ENCODE assay signal across 8 cellular contexts in the genomic region with DNA sequence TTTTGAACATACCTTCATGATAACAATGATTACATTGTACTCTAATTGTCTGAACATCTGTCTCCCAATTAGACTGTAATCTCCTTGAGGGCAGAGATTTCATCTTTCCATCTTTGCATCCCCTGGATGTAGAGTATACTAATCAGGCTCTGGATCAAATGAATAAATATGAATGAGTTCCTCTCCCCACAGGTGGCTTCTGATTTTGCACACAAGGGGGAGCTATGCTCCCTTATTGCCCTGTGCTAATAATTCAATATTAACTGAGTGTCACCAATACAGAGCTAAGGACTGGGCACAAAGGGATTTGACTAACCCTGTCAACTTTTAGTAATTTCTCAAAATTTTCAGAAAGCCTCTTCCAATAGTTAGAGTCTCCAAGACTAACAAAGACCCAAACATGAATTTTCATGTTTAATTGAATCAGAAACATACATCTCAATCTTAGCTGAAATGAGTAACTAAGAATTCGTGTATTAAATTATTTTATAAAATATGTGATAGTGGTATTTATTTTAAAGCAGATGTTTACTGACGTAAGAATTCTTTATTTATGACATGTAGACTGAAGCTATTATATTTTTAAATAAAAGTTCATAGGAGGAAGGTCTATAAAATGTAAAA. TPM values are rescaled to one million over a fixed set of nuclear protein-coding genes. Genes with fewer than 3 reads are reported as not detected.
A peak's percentile ranks its signal among the peaks of the same experiment; 100 is the strongest.
DNase-seq lines count a peak whose midpoint lies in the region; ATAC-seq, FAIRE-seq and TF ChIP-seq lines count a peak whose summit lies in the region.

No MANE protein-coding gene starts in this region.

- TF ChIP-seq EP300 in HepG2 (IDR thresholded peaks at IDR 0.05; ENCODE audit: low read depth in 2 of 2, low read length in 2 of 2) (no peak), HepG2 (CRISPR knock-in tag; IDR thresholded peaks at IDR 0.05; ENCODE audit: borderline replicate concordance) (no peak)

- H3K27ac ChIP-seq in HepG2 (ENCODE audit: extremely low read length, insufficient read depth, low read length) = no peak overlapping the region

- no peak overlapping the region for H3K9ac ChIP-seq in HepG2 (ENCODE audit: insufficient read depth, low read depth, low read length)

- TF ChIP-seq RAD21 in HepG2 (CRISPR knock-in tag; IDR thresholded peaks at IDR 0.05) = 0 out of 2 replicates have a peak, but pooled peaks have one; percentile 23

- intact Hi-C loops in activated naive CD4-positive, alpha-beta T cell treated with anti-CD3 and anti-CD28 coated beads for 36 hours (cut with micrococcal nuclease) = loop anchor here (1.0 to 2.0 kb wide), 4 partner anchors 40 to 332 kb away; no protein-coding TSS in a partner anchor
- intact Hi-C loops in HepG2 (cut with micrococcal nuclease; ENCODE audit: unreplicated experiment) = no loop called here

- H3K4me3 ChIP-seq in HepG2 (replicated peaks in 1 of 3; ENCODE audit: insufficient read depth in 1 of 3, low read depth in 2 of 3, low read length in 3 of 3) = no peak overlapping the region

- in situ Hi-C loops in HepG2 (cut with HindIII; ENCODE audit: extremely low pct_ligation_motif_present, low pct_unique_long_range_greater_than_20kb) = loop anchor here (10.0 kb wide), 2 partner anchors 62 to 162 kb away; no protein-coding TSS in a partner anchor

- H3K9me3 ChIP-seq in HepG2 (ENCODE audit: low read length) = no peaks in the 10 kb centered on the region

- no peaks in the 10 kb centered on the region for H3K36me3 ChIP-seq in HepG2 (replicated peaks in 1 of 2; ENCODE audit: control insufficient read depth in 1 of 2, insufficient read depth in 2 of 2, low read length in 2 of 2)

- H4K20me1 ChIP-seq in HepG2 (ENCODE audit: insufficient read depth, low read length) = no peaks in the 10 kb centered on the region

- no TSS peak for BruUV-seq in HepG2 (replicated peaks; lab: Mats Ljungman, UMichigan)

- DNase-seq in activated effector memory CD4-positive, alpha-beta T cell treated with anti-CD3 and anti-CD28 coated beads, Interleukin-2, amount 50 U/mL, for 16 hours = peak; percentile 73
- DNase-seq in activated effector memory CD4-positive, alpha-beta T cell treated with Interleukin-2 at 50 U/mL for 16 hours = no peak
- DNase-seq in MV-4-11 (lab: John Stamatoyannopoulos, UW) = peak; percentile 1
- DNase-seq in activated naive CD4-positive, alpha-beta T cell treated with anti-CD3 and anti-CD28 coated beads for 36 hours = peak; percentile 62
- peak; percentile 25 for DNase-seq in HepG2 (ENCODE audit: low spot score)
- no peak for DNase-seq in DMS153 treated with DMSO at 0.1 percent for 48 hours (lab: John Stamatoyannopoulos, UW; ENCODE audit: unreplicated experiment)

- CTCF ChIA-PET in activated naive CD4-positive, alpha-beta T cell treated with anti-CD3 and anti-CD28 coated beads for 36 hours (lab: Charles Lee) = interaction anchor here (0.6 to 2.3 kb wide), 14 partner anchors 9 to 273 kb away, joined by 3 to 32 read pairs (median 4); partner anchors contain the start of gene DUOX2
- CTCF ChIA-PET in HepG2 (lab: Yijun Ruan, JAX; ENCODE audit: low intra/inter-chr PET ratio, low total read pairs) = interaction anchor here (0.6 to 1.7 kb wide), 3 partner anchors 8 to 10 kb away, joined by 3 to 7 read pairs (median 3); no protein-coding TSS in a partner anchor

- no peak for TF ChIP-seq POLR2A in HepG2 (IDR thresholded peaks at IDR 0.05; ENCODE audit: insufficient read depth in 1 of 2, low read depth in 2 of 2, low read length in 2 of 2)

- peak; percentile 54 for ATAC-seq in HepG2
- ATAC-seq in HG02642 (IDR thresholded peaks at IDR 0.05; ENCODE audit: poor library complexity, unreplicated experiment) = no peak
- ATAC-seq in GM18519 (IDR thresholded peaks at IDR 0.05; ENCODE audit: low FRiP score, unreplicated experiment) = no peak

- FAIRE-seq in HepG2 (lab: Jason Lieb, UNC) = no peak

- H3K79me2 ChIP-seq in HepG2 (ENCODE audit: insufficient read depth, low read length) = no peaks in the 10 kb centered on the region

- H3K27ac Mint-ChIP-seq in activated naive CD4-positive, alpha-beta T cell treated with anti-CD3 and anti-CD28 coated beads for 36 hours = no peak overlapping the region

- POLR2A ChIA-PET in HepG2 (lab: Yijun Ruan, JAX) = no interaction called here

- H3K4me3 Mint-ChIP-seq in activated naive CD4-positive, alpha-beta T cell treated with anti-CD3 and anti-CD28 coated beads for 36 hours = no peak overlapping the region

- peak; percentile 55 for TF ChIP-seq CTCF in HepG2 (CRISPR knock-in tag; IDR thresholded peaks at IDR 0.05)

- H3K4me1 ChIP-seq in HepG2 (ENCODE audit: insufficient read depth, low read length) = peaks cover 14% of the 10 kb centered on the region

- peaks cover 0 to 3% of the 10 kb centered on the region in 2 experiments; a peak in 2 of 5 replicates for H3K27me3 ChIP-seq in HepG2 (ENCODE audit: control insufficient read depth in 1 of 2, insufficient read depth in 2 of 2, low read length in 2 of 2)

- peaks cover 4% of the 10 kb centered on the region for H3K4me1 Mint-ChIP-seq in activated naive CD4-positive, alpha-beta T cell treated with anti-CD3 and anti-CD28 coated beads for 36 hours (ENCODE audit: low read depth)

- H3K36me3 Mint-ChIP-seq in activated naive CD4-positive, alpha-beta T cell treated with anti-CD3 and anti-CD28 coated beads for 36 hours (ENCODE audit: low read depth) = no peaks in the 10 kb centered on the region

- no peaks in the 10 kb centered on the region for H3K9me3 Mint-ChIP-seq in activated naive CD4-positive, alpha-beta T cell treated with anti-CD3 and anti-CD28 coated beads for 36 hours

- H3K4me2 ChIP-seq in HepG2 (ENCODE audit: low read depth, low read length) = no peak overlapping the region

- WGBS in HepG2 (ENCODE audit: low lambda C conversion rate) = 4% methylated on average over 2 of the region's 2 CpGs

- H2AFZ ChIP-seq in HepG2 (ENCODE audit: low read length) = no peak overlapping the region

- H3K27me3 Mint-ChIP-seq in activated naive CD4-positive, alpha-beta T cell treated with anti-CD3 and anti-CD28 coated beads for 36 hours (ENCODE audit: low read depth) = peaks cover 47% of the 10 kb centered on the region

RNA-seq across cellular contexts. Expression of gene DUOXA1, which starts 3.0 kb away (rescaled TPM):
- not detected for total RNA-seq in activated naive CD4-positive, alpha-beta T cell treated with anti-CD3 and anti-CD28 coated beads for 36 hours
- total RNA-seq in HepG2 (2016; rRNA removed; fragmentation: Illumina TruSeq; extraction: Trizol) = not detected in 2 replicates
- not detected in 2 replicates for total RNA-seq in HepG2 (2016; cell fraction: cytosol; rRNA removed; fragmentation: Illumina TruSeq; extraction: Trizol; ENCODE audit: low read depth)
- total RNA-seq in HepG2 (2016; cell fraction: insoluble cytoplasmic fraction; rRNA removed; fragmentation: Illumina TruSeq; extraction: Trizol) = not detected in 2 replicates
- not detected in 2 replicates for total RNA-seq in HepG2 (2016; cell fraction: membrane; rRNA removed; fragmentation: Illumina TruSeq; extraction: Trizol)
- not detected in 2 replicates for total RNA-seq in HepG2 (2016; cell fraction: nucleus; rRNA removed; fragmentation: Illumina TruSeq; extraction: Trizol)
- polyA plus RNA-seq in HepG2 (2011; rRNA removed) = 0.10 TPM in 1 of 2 replicates, not detected in the other
- polyA plus RNA-seq in HepG2 (2011; cell fraction: cytosol; rRNA removed) = 0.03 and 0.07 TPM in 2 replicates
- polyA plus RNA-seq in HepG2 (2011; cell fraction: nucleus; rRNA removed) = 0.14 TPM in 1 of 2 replicates, not detected in the other
- polyA plus RNA-seq in HepG2 (2012) = 0.19 TPM in 1 of 2 replicates, not detected in the other
- not detected in 2 replicates for polyA plus RNA-seq in HepG2 (2016; cell fraction: cytosol; fragmentation: Illumina TruSeq; extraction: Trizol; ENCODE audit: low read depth)
- not detected in 2 replicates for polyA plus RNA-seq in HepG2 (2016; cell fraction: insoluble cytoplasmic fraction; fragmentation: Illumina TruSeq; extraction: Trizol; ENCODE audit: low read depth)
- not detected in 2 replicates for polyA plus RNA-seq in HepG2 (2016; cell fraction: membrane; fragmentation: Illumina TruSeq; extraction: Trizol; ENCODE audit: low read depth)
- polyA plus RNA-seq in HepG2 (2016; cell fraction: nucleus; fragmentation: Illumina TruSeq; extraction: Trizol; ENCODE audit: insufficient read depth, low read depth) = not detected in 2 replicates
- 0.14 TPM in 2 replicates for polyA minus RNA-seq in HepG2 (2011; rRNA and poly(A)+ RNA removed; ENCODE audit: low replicate concordance)
- not detected in 2 replicates for polyA minus RNA-seq in HepG2 (2011; cell fraction: cytosol; rRNA and poly(A)+ RNA removed)
- not detected in 2 replicates for polyA minus RNA-seq in HepG2 (2011; cell fraction: nucleus; rRNA and poly(A)+ RNA removed)

RNA-seq across cellular contexts. Expression of gene DUOX1, which starts 3.1 kb away (rescaled TPM):
- total RNA-seq in activated naive CD4-positive, alpha-beta T cell treated with anti-CD3 and anti-CD28 coated beads for 36 hours = under 1 TPM; 0.17 TPM
- total RNA-seq in HepG2 (2016; rRNA removed; fragmentation: Illumina TruSeq; extraction: Trizol) = not detected in 2 replicates
- not detected in 2 replicates for total RNA-seq in HepG2 (2016; cell fraction: cytosol; rRNA removed; fragmentation: Illumina TruSeq; extraction: Trizol; ENCODE audit: low read depth)
- total RNA-seq in HepG2 (2016; cell fraction: insoluble cytoplasmic fraction; rRNA removed; fragmentation: Illumina TruSeq; extraction: Trizol) = not detected in 2 replicates
- total RNA-seq in HepG2 (2016; cell fraction: membrane; rRNA removed; fragmentation: Illumina TruSeq; extraction: Trizol) = not detected in 2 replicates
- not detected in 2 replicates for total RNA-seq in HepG2 (2016; cell fraction: nucleus; rRNA removed; fragmentation: Illumina TruSeq; extraction: Trizol)
- 0.03 TPM in 1 of 2 replicates, not detected in the other for polyA plus RNA-seq in HepG2 (2011; rRNA removed)
- not detected in 2 replicates for polyA plus RNA-seq in HepG2 (2011; cell fraction: cytosol; rRNA removed)
- 0.03 TPM in 1 of 2 replicates, not detected in the other for polyA plus RNA-seq in HepG2 (2011; cell fraction: nucleus; rRNA removed)
- polyA plus RNA-seq in HepG2 (2012) = 0.28 and 0.65 TPM in 2 replicates
- not detected in 2 replicates for polyA plus RNA-seq in HepG2 (2016; cell fraction: cytosol; fragmentation: Illumina TruSeq; extraction: Trizol; ENCODE audit: low read depth)
- polyA plus RNA-seq in HepG2 (2016; cell fraction: insoluble cytoplasmic fraction; fragmentation: Illumina TruSeq; extraction: Trizol; ENCODE audit: low read depth) = 0.13 TPM in 1 of 2 replicates, not detected in the other
- not detected in 2 replicates for polyA plus RNA-seq in HepG2 (2016; cell fraction: membrane; fragmentation: Illumina TruSeq; extraction: Trizol; ENCODE audit: low read depth)
- polyA plus RNA-seq in HepG2 (2016; cell fraction: nucleus; fragmentation: Illumina TruSeq; extraction: Trizol; ENCODE audit: insufficient read depth, low read depth) = not detected in 2 replicates
- polyA minus RNA-seq in HepG2 (2011; rRNA and poly(A)+ RNA removed; ENCODE audit: low replicate concordance) = 0.47 TPM in 1 of 2 replicates, not detected in the other
- not detected in 2 replicates for polyA minus RNA-seq in HepG2 (2011; cell fraction: cytosol; rRNA and poly(A)+ RNA removed)
- polyA minus RNA-seq in HepG2 (2011; cell fraction: nucleus; rRNA and poly(A)+ RNA removed) = not detected in 2 replicates

RNA-seq across cellular contexts. Expression of gene DUOXA2, which starts 12.5 kb away (rescaled TPM):
- not detected for total RNA-seq in activated naive CD4-positive, alpha-beta T cell treated with anti-CD3 and anti-CD28 coated beads for 36 hours
- total RNA-seq in HepG2 (2016; rRNA removed; fragmentation: Illumina TruSeq; extraction: Trizol) = not detected in 2 replicates
- not detected in 2 replicates for total RNA-seq in HepG2 (2016; cell fraction: cytosol; rRNA removed; fragmentation: Illumina TruSeq; extraction: Trizol; ENCODE audit: low read depth)
- total RNA-seq in HepG2 (2016; cell fraction: insoluble cytoplasmic fraction; rRNA removed; fragmentation: Illumina TruSeq; extraction: Trizol) = not detected in 2 replicates
- not detected in 2 replicates for total RNA-seq in HepG2 (2016; cell fraction: membrane; rRNA removed; fragmentation: Illumina TruSeq; extraction: Trizol)
- total RNA-seq in HepG2 (2016; cell fraction: nucleus; rRNA removed; fragmentation: Illumina TruSeq; extraction: Trizol) = not detected in 2 replicates
- polyA plus RNA-seq in HepG2 (2011; rRNA removed) = 0.32 and 0.61 TPM in 2 replicates
- polyA plus RNA-seq in HepG2 (2011; cell fraction: cytosol; rRNA removed) = 0.27 TPM in 2 replicates
- 0.90 and 1.2 TPM in 2 replicates for polyA plus RNA-seq in HepG2 (2011; cell fraction: nucleus; rRNA removed)
- 0.12 and 0.71 TPM in 2 replicates for polyA plus RNA-seq in HepG2 (2012)
- not detected in 2 replicates for polyA plus RNA-seq in HepG2 (2016; cell fraction: cytosol; fragmentation: Illumina TruSeq; extraction: Trizol; ENCODE audit: low read depth)
- not detected in 2 replicates for polyA plus RNA-seq in HepG2 (2016; cell fraction: insoluble cytoplasmic fraction; fragmentation: Illumina TruSeq; extraction: Trizol; ENCODE audit: low read depth)
- not detected in 2 replicates for polyA plus RNA-seq in HepG2 (2016; cell fraction: membrane; fragmentation: Illumina TruSeq; extraction: Trizol; ENCODE audit: low read depth)
- polyA plus RNA-seq in HepG2 (2016; cell fraction: nucleus; fragmentation: Illumina TruSeq; extraction: Trizol; ENCODE audit: insufficient read depth, low read depth) = not detected in 2 replicates
- 0.32 TPM in 1 of 2 replicates, not detected in the other for polyA minus RNA-seq in HepG2 (2011; rRNA and poly(A)+ RNA removed; ENCODE audit: low replicate concordance)
- not detected in 2 replicates for polyA minus RNA-seq in HepG2 (2011; cell fraction: cytosol; rRNA and poly(A)+ RNA removed)
- 0.37 TPM in 1 of 2 replicates, not detected in the other for polyA minus RNA-seq in HepG2 (2011; cell fraction: nucleus; rRNA and poly(A)+ RNA removed)

RNA-seq across cellular contexts. Expression of gene DUOX2, which starts 12.7 kb away (rescaled TPM):
- total RNA-seq in activated naive CD4-positive, alpha-beta T cell treated with anti-CD3 and anti-CD28 coated beads for 36 hours = not detected
- not detected in 2 replicates for total RNA-seq in HepG2 (2016; rRNA removed; fragmentation: Illumina TruSeq; extraction: Trizol)
- not detected in 2 replicates for total RNA-seq in HepG2 (2016; cell fraction: cytosol; rRNA removed; fragmentation: Illumina TruSeq; extraction: Trizol; ENCODE audit: low read depth)
- not detected in 2 replicates for total RNA-seq in HepG2 (2016; cell fraction: insoluble cytoplasmic fraction; rRNA removed; fragmentation: Illumina TruSeq; extraction: Trizol)
- total RNA-seq in HepG2 (2016; cell fraction: membrane; rRNA removed; fragmentation: Illumina TruSeq; extraction: Trizol) = not detected in 2 replicates
- not detected in 2 replicates for total RNA-seq in HepG2 (2016; cell fraction: nucleus; rRNA removed; fragmentation: Illumina TruSeq; extraction: Trizol)
- 0.08 and 0.27 TPM in 2 replicates for polyA plus RNA-seq in HepG2 (2011; rRNA removed)
- 0.04 and 0.06 TPM in 2 replicates for polyA plus RNA-seq in HepG2 (2011; cell fraction: cytosol; rRNA removed)
- 1.3 and 1.5 TPM in 2 replicates for polyA plus RNA-seq in HepG2 (2011; cell fraction: nucleus; rRNA removed)
- 0.09 and 0.39 TPM in 2 replicates for polyA plus RNA-seq in HepG2 (2012)
- not detected in 2 replicates for polyA plus RNA-seq in HepG2 (2016; cell fraction: cytosol; fragmentation: Illumina TruSeq; extraction: Trizol; ENCODE audit: low read depth)
- polyA plus RNA-seq in HepG2 (2016; cell fraction: insoluble cytoplasmic fraction; fragmentation: Illumina TruSeq; extraction: Trizol; ENCODE audit: low read depth) = not detected in 2 replicates
- not detected in 2 replicates for polyA plus RNA-seq in HepG2 (2016; cell fraction: membrane; fragmentation: Illumina TruSeq; extraction: Trizol; ENCODE audit: low read depth)
- polyA plus RNA-seq in HepG2 (2016; cell fraction: nucleus; fragmentation: Illumina TruSeq; extraction: Trizol; ENCODE audit: insufficient read depth, low read depth) = not detected in 2 replicates
- 0.02 and 0.16 TPM in 2 replicates for polyA minus RNA-seq in HepG2 (2011; rRNA and poly(A)+ RNA removed; ENCODE audit: low replicate concordance)
- polyA minus RNA-seq in HepG2 (2011; cell fraction: cytosol; rRNA and poly(A)+ RNA removed) = 0.09 and 0.30 TPM in 2 replicates
- 0.39 and 0.62 TPM in 2 replicates for polyA minus RNA-seq in HepG2 (2011; cell fraction: nucleus; rRNA and poly(A)+ RNA removed)

Comparison
In these comparisons a context has a peak if more than half of its experiments do, and no peak if none do; other contexts are left out.
1. DNase-seq: peak in activated effector memory CD4-positive, alpha-beta T cell treated with anti-CD3 and anti-CD28 coated beads, Interleukin-2, amount 50 U/mL, for 16 hours (single experiment), MV-4-11 (single experiment), activated naive CD4-positive, alpha-beta T cell treated with anti-CD3 and anti-CD28 coated beads for 36 hours (single experiment) and HepG2 (single experiment); none in activated effector memory CD4-positive, alpha-beta T cell treated with Interleukin-2 at 50 U/mL for 16 hours (single experiment) and DMS153 treated with DMSO at 0.1 percent for 48 hours (single experiment).